Comparison of ENCODE assay signal across 18 cellular contexts in genomic region chr20:32594204-32594603, GRCh38. TPM values are rescaled to one million over a fixed set of nuclear protein-coding genes. Genes with fewer than 3 reads are reported as not detected.
DNase-seq lines count a peak whose midpoint lies in the region; ATAC-seq and TF ChIP-seq lines count a peak whose summit lies in the region.
"Had no signal": no experiment of that assay in that cellular context is flagged by ENCODE, and none has a peak within 500 bp of the region (broad histone marks: within the 10 kb centered on the region; RNA-seq: fewer than 3 reads in every experiment).

No MANE protein-coding gene starts in this region.

- H3K27me3 ChIP-seq in GM23338 (ENCODE audit: insufficient read depth) (no peaks in the 10 kb centered on the region), thymus (ENCODE audit: control insufficient read depth, insufficient read depth) (no peaks in the 10 kb centered on the region)
- H3K27me3 ChIP-seq: BLaER1 had no signal

- no peak for TF ChIP-seq CTCF in GM23338 (conservative IDR thresholded peaks at IDR 0.05; ENCODE audit: low read depth in 2 of 2)

- H3K36me3 ChIP-seq in GM23338 (ENCODE audit: insufficient read depth) (no peaks in the 10 kb centered on the region), thymus (ENCODE audit: control insufficient read depth, insufficient read depth) (no peaks in the 10 kb centered on the region)
- H3K36me3 ChIP-seq: BLaER1, HAP-1 had no signal

- no peaks in the 10 kb centered on the region for H3K79me2 ChIP-seq in GM23338 (replicated peaks; ENCODE audit: insufficient read depth)

- no peaks in the 10 kb centered on the region for H3K4me1 ChIP-seq in GM23338 (ENCODE audit: insufficient read depth)
- H3K4me1 ChIP-seq in thymus (ENCODE audit: control insufficient read depth, insufficient read depth, low read length): no peaks in the 10 kb centered on the region
- H3K4me1 ChIP-seq: Caco-2, HAP-1 had no signal

- no peaks in the 10 kb centered on the region for H3K27me3 Mint-ChIP-seq in activated naive CD4-positive, alpha-beta T cell treated with anti-CD3 and anti-CD28 coated beads, Interleukin-2, amount 50 U/mL, for 24 hours
- H3K27me3 Mint-ChIP-seq in GM23338 (ENCODE audit: insufficient read depth, low read depth, poor library complexity): peaks cover 3% of the 10 kb centered on the region
- no peaks in the 10 kb centered on the region for H3K27me3 Mint-ChIP-seq in activated T-helper 17 cell treated with anti-CD3 and anti-CD28 coated beads, Interleukin-2, amount 50 U/mL, for 72 hours
- H3K27me3 Mint-ChIP-seq: B cell; CD4-positive, CD25-positive, alpha-beta regulatory T cell had no signal

- H3K4me2 ChIP-seq in GM23338: no peak overlapping the region
- H3K4me2 ChIP-seq: BLaER1 had no signal

- peak overlapping the region; percentile 41 for H3K27ac Mint-ChIP-seq in activated naive CD4-positive, alpha-beta T cell treated with anti-CD3 and anti-CD28 coated beads, Interleukin-2, amount 50 U/mL, for 24 hours
- no peak overlapping the region for H3K27ac Mint-ChIP-seq in GM23338
- H3K27ac Mint-ChIP-seq in activated T-helper 17 cell treated with anti-CD3 and anti-CD28 coated beads, Interleukin-2, amount 50 U/mL, for 72 hours: peak overlapping the region; percentile 30
- H3K27ac Mint-ChIP-seq: B cell; CD8-positive, alpha-beta T cell had no signal

- 90% methylated on average over 5 of the region's 5 CpGs for WGBS in thymus

- no peak overlapping the region for H3K27ac ChIP-seq in GM23338 (ENCODE audit: low read depth)
- peak overlapping the region; percentile 11 for H3K27ac ChIP-seq in thymus (ENCODE audit: low read depth)
- H3K27ac ChIP-seq: 22Rv1, BLaER1, C4-2B had no signal

- no peak overlapping the region for H3K4me3 ChIP-seq in GM23338
- no peak overlapping the region for H3K4me3 ChIP-seq in thymus (ENCODE audit: low read length)
- H3K4me3 ChIP-seq: BLaER1, HAP-1 had no signal

- H3K9me3 Mint-ChIP-seq in activated naive CD4-positive, alpha-beta T cell treated with anti-CD3 and anti-CD28 coated beads, Interleukin-2, amount 50 U/mL, for 24 hours: no peaks in the 10 kb centered on the region
- H3K9me3 Mint-ChIP-seq in GM23338: no peaks in the 10 kb centered on the region; the same call in 2 of the 3 replicates
- H3K9me3 Mint-ChIP-seq in activated T-helper 17 cell treated with anti-CD3 and anti-CD28 coated beads, Interleukin-2, amount 50 U/mL, for 72 hours: no peaks in the 10 kb centered on the region
- H3K9me3 Mint-ChIP-seq: CD4-positive, CD25-positive, alpha-beta regulatory T cell; CD8-positive, alpha-beta T cell had no signal

- H3K9me3 ChIP-seq in thymus (ENCODE audit: control insufficient read depth): peaks cover 1% of the 10 kb centered on the region
- H3K9me3 ChIP-seq: BLaER1, Caco-2, HAP-1 had no signal

- 0 out of 2 replicates have a peak, but pooled peaks cover 3% of the 10 kb centered on the region for H3F3A ChIP-seq in GM23338 (replicated peaks; ENCODE audit: low read depth)

- peak overlapping the region; percentile 59; the same call in 1 of the 2 replicates for H2AFZ ChIP-seq in GM23338

- H3K9me2 ChIP-seq in GM23338 (ENCODE audit: insufficient read depth): no peaks in the 10 kb centered on the region

- H3K4me1 Mint-ChIP-seq in activated naive CD4-positive, alpha-beta T cell treated with anti-CD3 and anti-CD28 coated beads, Interleukin-2, amount 50 U/mL, for 24 hours: no peaks in the 10 kb centered on the region
- no peaks in the 10 kb centered on the region for H3K4me1 Mint-ChIP-seq in GM23338
- peaks cover 7% of the 10 kb centered on the region for H3K4me1 Mint-ChIP-seq in activated T-helper 17 cell treated with anti-CD3 and anti-CD28 coated beads, Interleukin-2, amount 50 U/mL, for 72 hours
- H3K4me1 Mint-ChIP-seq: B cell had no signal

- no peak overlapping the region for H3K4me3 Mint-ChIP-seq in activated naive CD4-positive, alpha-beta T cell treated with anti-CD3 and anti-CD28 coated beads, Interleukin-2, amount 50 U/mL, for 24 hours
- no peak overlapping the region for H3K4me3 Mint-ChIP-seq in GM23338
- H3K4me3 Mint-ChIP-seq in activated T-helper 17 cell treated with anti-CD3 and anti-CD28 coated beads, Interleukin-2, amount 50 U/mL, for 72 hours: no peak overlapping the region
- H3K4me3 Mint-ChIP-seq: B cell; CD4-positive, CD25-positive, alpha-beta regulatory T cell; CD8-positive, alpha-beta T cell had no signal

- no peaks in the 10 kb centered on the region for H3K36me3 Mint-ChIP-seq in activated naive CD4-positive, alpha-beta T cell treated with anti-CD3 and anti-CD28 coated beads, Interleukin-2, amount 50 U/mL, for 24 hours
- H3K36me3 Mint-ChIP-seq in GM23338 (ENCODE audit: low read depth): no peaks in the 10 kb centered on the region
- H3K36me3 Mint-ChIP-seq in activated T-helper 17 cell treated with anti-CD3 and anti-CD28 coated beads, Interleukin-2, amount 50 U/mL, for 72 hours (ENCODE audit: low read depth): no peaks in the 10 kb centered on the region
- H3K36me3 Mint-ChIP-seq: CD4-positive, CD25-positive, alpha-beta regulatory T cell; CD8-positive, alpha-beta T cell had no signal

- DNase-seq in activated naive CD4-positive, alpha-beta T cell treated with anti-CD3 and anti-CD28 coated beads, Interleukin-2, amount 50 U/mL, for 16 hours: no peak
- DNase-seq in GM23338 (ENCODE audit: low spot score): no peak
- DNase-seq: Caco-2; CD4-positive, CD25-positive, alpha-beta regulatory T cell; CD8-positive, alpha-beta T cell; DMS153; DND-41; GOT3 had no signal

- H4K20me1 ChIP-seq in GM23338 (replicated peaks; ENCODE audit: insufficient read depth): no peaks in the 10 kb centered on the region
- H4K20me1 ChIP-seq: BLaER1 had no signal

- ATAC-seq in GM23338: no peak
- peak; percentile 14 for ATAC-seq in activated T-helper 17 cell treated with anti-CD3 and anti-CD28 coated beads, Interleukin-2, amount 50 U/mL, for 72 hours (replicated peaks)
- ATAC-seq in GM18870 (IDR thresholded peaks at IDR 0.05; ENCODE audit: unreplicated experiment): no peak
- no peak for ATAC-seq in HG02798 (IDR thresholded peaks at IDR 0.05; ENCODE audit: poor library complexity, unreplicated experiment)
- ATAC-seq: CD8-positive, alpha-beta T cell had no signal

TF ChIP-seq in GM23338, 12 proteins besides CTCF, POLR2A, EP300 and RAD21 (continues in another document):
- TF ChIP-seq ZNF114 (CRISPR knock-in tag; IDR thresholded peaks at IDR 0.05) (no peak), ZNF331 (CRISPR knock-in tag; IDR thresholded peaks at IDR 0.05; ENCODE audit: low read depth) (no peak), POLR2AphosphoS5 (IDR thresholded peaks at IDR 0.05; ENCODE audit: low read depth) (no peak), EZH2phosphoT487 (IDR thresholded peaks at IDR 0.05; ENCODE audit: unreplicated experiment) (no peak)
- TF ChIP-seq, protein P1, sequence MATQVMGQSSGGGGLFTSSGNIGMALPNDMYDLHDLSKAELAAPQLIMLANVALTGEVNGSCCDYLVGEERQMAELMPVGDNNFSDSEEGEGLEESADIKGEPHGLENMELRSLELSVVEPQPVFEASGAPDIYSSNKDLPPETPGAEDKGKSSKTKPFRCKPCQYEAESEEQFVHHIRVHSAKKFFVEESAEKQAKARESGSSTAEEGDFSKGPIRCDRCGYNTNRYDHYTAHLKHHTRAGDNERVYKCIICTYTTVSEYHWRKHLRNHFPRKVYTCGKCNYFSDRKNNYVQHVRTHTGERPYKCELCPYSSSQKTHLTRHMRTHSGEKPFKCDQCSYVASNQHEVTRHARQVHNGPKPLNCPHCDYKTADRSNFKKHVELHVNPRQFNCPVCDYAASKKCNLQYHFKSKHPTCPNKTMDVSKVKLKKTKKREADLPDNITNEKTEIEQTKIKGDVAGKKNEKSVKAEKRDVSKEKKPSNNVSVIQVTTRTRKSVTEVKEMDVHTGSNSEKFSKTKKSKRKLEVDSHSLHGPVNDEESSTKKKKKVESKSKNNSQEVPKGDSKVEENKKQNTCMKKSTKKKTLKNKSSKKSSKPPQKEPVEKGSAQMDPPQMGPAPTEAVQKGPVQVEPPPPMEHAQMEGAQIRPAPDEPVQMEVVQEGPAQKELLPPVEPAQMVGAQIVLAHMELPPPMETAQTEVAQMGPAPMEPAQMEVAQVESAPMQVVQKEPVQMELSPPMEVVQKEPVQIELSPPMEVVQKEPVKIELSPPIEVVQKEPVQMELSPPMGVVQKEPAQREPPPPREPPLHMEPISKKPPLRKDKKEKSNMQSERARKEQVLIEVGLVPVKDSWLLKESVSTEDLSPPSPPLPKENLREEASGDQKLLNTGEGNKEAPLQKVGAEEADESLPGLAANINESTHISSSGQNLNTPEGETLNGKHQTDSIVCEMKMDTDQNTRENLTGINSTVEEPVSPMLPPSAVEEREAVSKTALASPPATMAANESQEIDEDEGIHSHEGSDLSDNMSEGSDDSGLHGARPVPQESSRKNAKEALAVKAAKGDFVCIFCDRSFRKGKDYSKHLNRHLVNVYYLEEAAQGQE (IDR thresholded peaks at IDR 0.05; ENCODE audit: unreplicated experiment): no peak

RNA-seq across cellular contexts. Expression of gene NOL4L, which starts 9.1 kb away (rescaled TPM):
- 32.8 and 38.8 TPM in 2 replicates for total RNA-seq in GM23338 (2014; rRNA removed; shearing (Covaris generic))
- polyA plus RNA-seq in GM23338 (2016; fragmentation: Nextera tagmentation; extraction: Ambion mirVana) (36.7 and 39.2 TPM in 2 replicates), thymus (14.1 TPM)
- total RNA-seq in activated T-helper 17 cell treated with anti-CD3 and anti-CD28 coated beads, Interleukin-2, amount 50 U/mL, for 72 hours: 10 to 100 TPM in 1 of 2 donors, 1 to 10 TPM in 1; 9.9 to 28.5 TPM
